ENCODE assay signal across 1 cellular context in genomic region chr16:87263418-87264052, GRCh38.
A peak's percentile ranks its signal among the peaks of the same experiment; 100 is the strongest.
TF ChIP-seq lines count a peak whose summit lies in the region.

No MANE protein-coding gene starts in this region.

TF ChIP-seq in HCT116, 20 proteins besides CTCF, POLR2A, EP300 and RAD21:
- TF ChIP-seq ATF3 (IDR thresholded peaks at IDR 0.05) (no peak), POLR2AphosphoS5 (IDR thresholded peaks at IDR 0.05; ENCODE audit: low read depth, low read length) (peak; percentile 64), ELF1 (IDR thresholded peaks at IDR 0.05; ENCODE audit: borderline replicate concordance, low read depth) (no peak), EGR1 (IDR thresholded peaks at IDR 0.05; ENCODE audit: low read depth) (no peak), ZBTB33 (IDR thresholded peaks at IDR 0.05; ENCODE audit: extremely low read depth, insufficient replicate concordance, low read length) (no peak), CBX3 (IDR thresholded peaks at IDR 0.05; ENCODE audit: low read depth) (peak; percentile 12; the same call in 1 of the 2 replicates), EZH2phosphoT487 (IDR thresholded peaks at IDR 0.05; ENCODE audit: borderline replicate concordance) (no peak), EZH2 (IDR thresholded peaks at IDR 0.05) (no peak), SP1 (IDR thresholded peaks at IDR 0.05; ENCODE audit: low read depth) (peak; percentile 55; the same call in 1 of the 2 replicates), SIN3A (IDR thresholded peaks at IDR 0.05; ENCODE audit: low read depth) (no peak), YY1 (IDR thresholded peaks at IDR 0.05; ENCODE audit: extremely low read depth, insufficient replicate concordance, low read depth, low read length) (peak; percentile 36), ZFX (IDR thresholded peaks at IDR 0.05) (no peak), MAX (IDR thresholded peaks at IDR 0.05) (peak; percentile 88), JUND (IDR thresholded peaks at IDR 0.05) (peak; percentile 59), TCF7L2 (IDR thresholded peaks at IDR 0.05; ENCODE audit: borderline replicate concordance, extremely low read depth, insufficient read depth, insufficient read length) (no peak), FOSL1 (IDR thresholded peaks at IDR 0.05; ENCODE audit: low read depth) (peak; percentile 56), REST (IDR thresholded peaks at IDR 0.05; ENCODE audit: low read depth) (peak; percentile 73), CEBPB (IDR thresholded peaks at IDR 0.05; ENCODE audit: low read depth) (no peak), SRF (IDR thresholded peaks at IDR 0.05; ENCODE audit: low read depth) (no peak)
